ENCODE assay signal across 18 cellular contexts in the genomic region with DNA sequence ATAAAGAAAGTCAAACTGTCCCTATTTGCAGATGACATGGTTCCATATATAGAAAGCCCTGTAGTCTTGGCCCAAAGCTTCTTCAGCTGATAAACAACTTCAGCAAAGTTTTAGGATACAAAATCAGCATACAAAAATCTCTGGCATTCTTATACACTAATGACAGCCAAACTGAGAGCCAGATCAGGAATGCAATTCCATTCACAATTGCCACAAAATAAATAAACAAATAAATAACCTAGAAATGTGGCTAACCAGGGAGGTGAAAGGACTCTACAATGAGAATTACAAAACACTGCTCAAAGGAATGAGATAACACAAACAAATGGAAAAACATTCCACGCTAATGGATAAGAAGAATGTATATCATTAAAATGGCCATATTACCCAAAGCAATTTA. TPM values are rescaled to one million over a fixed set of nuclear protein-coding genes. Genes with fewer than 3 reads are reported as not detected.
DNase-seq lines count a peak whose midpoint lies in the region; ATAC-seq and TF ChIP-seq lines count a peak whose summit lies in the region.
"Had no signal": no experiment of that assay in that cellular context is flagged by ENCODE, and none has a peak within 500 bp of the region (broad histone marks: within the 10 kb centered on the region; RNA-seq: fewer than 3 reads in every experiment).

No MANE protein-coding gene starts in this region.

- H2AK9ac ChIP-seq in IMR-90 (replicated peaks; ENCODE audit: low read depth, low read length, poor library complexity), result no peak overlapping the region

- no CpG with 5 or more reads among the region's 1 CpG for WGBS in IMR-90 (ENCODE audit: extremely low coverage in 2 of 2, insufficient read length in 1 of 2), 2 experiments

- CTCF ChIA-PET in IMR-90 (lab: Yijun Ruan, JAX), result no interaction called here

- no peak overlapping the region for H3K4ac ChIP-seq in IMR-90 (ENCODE audit: low read depth, low read length)

- no peak for TF ChIP-seq CTCF in IMR-90 (conservative IDR thresholded peaks at IDR 0.05; ENCODE audit: low read depth, low read length)
- TF ChIP-seq CTCF in foreskin fibroblast (IDR thresholded peaks at IDR 0.05; ENCODE audit: low read depth, low read length), result no peak

- no peak overlapping the region for H2BK5ac ChIP-seq in IMR-90 (ENCODE audit: low read depth, low read length, poor library complexity, severe bottlenecking)

- no peak for TF ChIP-seq POLR2A in IMR-90 (IDR thresholded peaks at IDR 0.05; ENCODE audit: low read depth, low read length)

- peaks cover 3% of the 10 kb centered on the region for H3K9me1 ChIP-seq in IMR-90 (ENCODE audit: insufficient read depth, low read length)

- no peak overlapping the region for H3K4me2 ChIP-seq in IMR-90 (ENCODE audit: low read depth, low read length)

- no peak overlapping the region for H4K5ac ChIP-seq in IMR-90 (ENCODE audit: low read depth, low read length)

- H3K36me3 ChIP-seq in IMR-90 (ENCODE audit: control insufficient read depth, insufficient read depth, low read length), result no peaks in the 10 kb centered on the region
- no peaks in the 10 kb centered on the region for H3K36me3 ChIP-seq in SJSA1

- H3K9me3 ChIP-seq in IMR-90 (ENCODE audit: control insufficient read depth, insufficient read depth, low read length) (no peaks in the 10 kb centered on the region), SJSA1 (replicated peaks) (no peaks in the 10 kb centered on the region)

- H2BK120ac ChIP-seq in IMR-90 (ENCODE audit: low read depth, low read length), result no peak overlapping the region

- DNase-seq in EL (peak; percentile 44), IMR-90 (no peak), SJSA1 (ENCODE audit: low read depth in 1 of 2, low spot score in 2 of 2) (peak; percentile 46 to 93), foreskin fibroblast (no peak)
- DNase-seq in activated naive CD4-positive, alpha-beta T cell (lab: John Stamatoyannopoulos, UW), result no peak
- DNase-seq: ACHN; C1 segment of cervical spinal cord; Calu3; CD4-positive, alpha-beta T cell; DMS 273 treated with DMSO at 0.1 percent for 48 hours; GDM1; GM23248; H7; Karpas-422 had no signal

- H3K14ac ChIP-seq in IMR-90 (replicated peaks; ENCODE audit: low read depth, low read length), result no peak overlapping the region

- H3K9ac ChIP-seq in IMR-90 (ENCODE audit: low read depth, low read length), result no peak overlapping the region
- H3K9ac ChIP-seq: GM23248 had no signal

- dilution Hi-C loops in IMR-90 (cut with HindIII; ENCODE audit: low sequenced_read_pairs, unreplicated experiment), result no loop called here

- no peak overlapping the region for H3K18ac ChIP-seq in IMR-90 (ENCODE audit: low read depth, low read length)

- H3K23ac ChIP-seq in IMR-90 (ENCODE audit: low read depth, low read length), result no peak overlapping the region

- H4K20me1 ChIP-seq in IMR-90 (ENCODE audit: insufficient read depth, low read length), result no peaks in the 10 kb centered on the region

- no peak overlapping the region for H4K91ac ChIP-seq in IMR-90 (ENCODE audit: insufficient read depth, low read depth, low read length)

- POLR2A ChIA-PET in IMR-90 (lab: Charles Lee; ENCODE audit: unreplicated experiment), result no interaction called here

- BruUV-seq in IMR-90 (replicated peaks; lab: Mats Ljungman, UMichigan), result no TSS peak

- H2BK20ac ChIP-seq in IMR-90 (ENCODE audit: low read depth, low read length), result peak overlapping the region; percentile 34; the same call in 1 of the 2 replicates

- H3K56ac ChIP-seq in IMR-90 (ENCODE audit: extremely low read depth, insufficient read depth, low read length), result no peak overlapping the region

- in situ Hi-C loops in IMR-90 (cut with MboI; ENCODE audit: low sequenced_read_pairs), result no loop called here

- H3K27ac ChIP-seq in IMR-90 (ENCODE audit: insufficient read depth, low read length), result no peak overlapping the region
- peak overlapping the region; percentile 85 for H3K27ac ChIP-seq in SJSA1
- H3K27ac ChIP-seq: GM23248, HL-60 had no signal

- H2AK5ac ChIP-seq in IMR-90 (ENCODE audit: low read depth, low read length), result no peak overlapping the region

- TF ChIP-seq RAD21 in IMR-90 (IDR thresholded peaks at IDR 0.05; ENCODE audit: low read length), result no peak

- H3K4me1 ChIP-seq in IMR-90 (ENCODE audit: control insufficient read depth, insufficient read depth, low read length) (peaks cover 9% of the 10 kb centered on the region), SJSA1 (replicated peaks) (peaks cover 64% of the 10 kb centered on the region)

- H2BK15ac ChIP-seq in IMR-90 (ENCODE audit: low read depth, low read length), result no peak overlapping the region

- no peak; the same call in 1 of the 2 replicates for ATAC-seq in IMR-90 (ENCODE audit: low read depth)
- ATAC-seq in HG02759 (IDR thresholded peaks at IDR 0.05; ENCODE audit: unreplicated experiment), result no peak
- ATAC-seq in HG02938 (IDR thresholded peaks at IDR 0.05; ENCODE audit: unreplicated experiment), result no peak
- ATAC-seq: K562 had no signal

- H4K8ac ChIP-seq in IMR-90 (ENCODE audit: low read depth in 2 of 2, low read length in 2 of 2), result no peak overlapping the region

- H3K27me3 ChIP-seq in IMR-90 (ENCODE audit: control insufficient read depth, insufficient read depth, low read length), result no peaks in the 10 kb centered on the region
- H3K27me3 ChIP-seq in SJSA1 (replicated peaks), result no peaks in the 10 kb centered on the region

- no peaks in the 10 kb centered on the region for H3K79me1 ChIP-seq in IMR-90 (ENCODE audit: low read depth in 1 of 2, low read length in 2 of 2)

- H3K4me3 ChIP-seq in IMR-90 (ENCODE audit: insufficient read depth, low read depth, low read length) (no peak overlapping the region), SJSA1 (no peak overlapping the region), foreskin fibroblast (ENCODE audit: low read depth in 1 of 2, low read length in 2 of 2) (no peak overlapping the region)
- H3K4me3 ChIP-seq: GM23248, K562 had no signal

- intact Hi-C loops in IMR-90 (cut with micrococcal nuclease), result no loop called here

- H2AFZ ChIP-seq in IMR-90 (replicated peaks; ENCODE audit: low read length, poor library complexity), result no peak overlapping the region
- H2AFZ ChIP-seq: GM23248 had no signal

TF ChIP-seq in IMR-90, 13 proteins besides CTCF, POLR2A, EP300 and RAD21:
- TF ChIP-seq, protein P1, sequence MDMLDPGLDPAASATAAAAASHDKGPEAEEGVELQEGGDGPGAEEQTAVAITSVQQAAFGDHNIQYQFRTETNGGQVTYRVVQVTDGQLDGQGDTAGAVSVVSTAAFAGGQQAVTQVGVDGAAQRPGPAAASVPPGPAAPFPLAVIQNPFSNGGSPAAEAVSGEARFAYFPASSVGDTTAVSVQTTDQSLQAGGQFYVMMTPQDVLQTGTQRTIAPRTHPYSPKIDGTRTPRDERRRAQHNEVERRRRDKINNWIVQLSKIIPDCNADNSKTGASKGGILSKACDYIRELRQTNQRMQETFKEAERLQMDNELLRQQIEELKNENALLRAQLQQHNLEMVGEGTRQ (IDR thresholded peaks at IDR 0.05; ENCODE audit: low read depth, low read length), result no peak
- TF ChIP-seq SMC3 (IDR thresholded peaks at IDR 0.05; ENCODE audit: low read depth, low read length), result no peak
- no peak for TF ChIP-seq RCOR1 (IDR thresholded peaks at IDR 0.05; ENCODE audit: insufficient replicate concordance, low read length)
- TF ChIP-seq MAFK (IDR thresholded peaks at IDR 0.05; ENCODE audit: low read depth, low read length), result no peak
- TF ChIP-seq MAZ (IDR thresholded peaks at IDR 0.05; ENCODE audit: borderline replicate concordance, low read depth, low read length), result no peak
- no peak for TF ChIP-seq RFX5 (IDR thresholded peaks at IDR 0.05; ENCODE audit: low read depth, low read length)
- no peak for TF ChIP-seq BHLHE40 (IDR thresholded peaks at IDR 0.05; ENCODE audit: low read depth, low read length)
- no peak for TF ChIP-seq MXI1 (IDR thresholded peaks at IDR 0.05; ENCODE audit: borderline replicate concordance, low read depth, low read length)
- TF ChIP-seq FOS (IDR thresholded peaks at IDR 0.05; ENCODE audit: low read depth, low read length), result no peak
- no peak for TF ChIP-seq NFE2L2 (IDR thresholded peaks at IDR 0.05; ENCODE audit: low read depth, low read length)
- TF ChIP-seq, protein P2, sequence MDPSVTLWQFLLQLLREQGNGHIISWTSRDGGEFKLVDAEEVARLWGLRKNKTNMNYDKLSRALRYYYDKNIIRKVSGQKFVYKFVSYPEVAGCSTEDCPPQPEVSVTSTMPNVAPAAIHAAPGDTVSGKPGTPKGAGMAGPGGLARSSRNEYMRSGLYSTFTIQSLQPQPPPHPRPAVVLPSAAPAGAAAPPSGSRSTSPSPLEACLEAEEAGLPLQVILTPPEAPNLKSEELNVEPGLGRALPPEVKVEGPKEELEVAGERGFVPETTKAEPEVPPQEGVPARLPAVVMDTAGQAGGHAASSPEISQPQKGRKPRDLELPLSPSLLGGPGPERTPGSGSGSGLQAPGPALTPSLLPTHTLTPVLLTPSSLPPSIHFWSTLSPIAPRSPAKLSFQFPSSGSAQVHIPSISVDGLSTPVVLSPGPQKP (IDR thresholded peaks at IDR 0.05; ENCODE audit: borderline replicate concordance, low read depth, low read length), result no peak

RNA-seq across cellular contexts. Expression of gene CXCL8, which starts 53.0 kb away (rescaled TPM):
- total RNA-seq in IMR-90 (2012; rRNA removed), result 2.7 and 3.3 TPM in 2 replicates
- polyA plus RNA-seq in IMR-90 (2012; rRNA removed), result 2.2 and 3.0 TPM in 2 replicates
- polyA plus RNA-seq in IMR-90 (2012; cell fraction: cytosol; rRNA removed), result 0.67 and 2.0 TPM in 2 replicates
- polyA plus RNA-seq in IMR-90 (2012; cell fraction: nucleus; rRNA removed; ENCODE audit: low replicate concordance), result 0.67 and 14.4 TPM in 2 replicates
- total RNA-seq in SJSA1 (2014; rRNA removed; shearing (Covaris generic)), result 19.7 and 26.4 TPM in 2 replicates
- total RNA-seq: H7 had no signal

Comparison
In these comparisons a context has a peak if more than half of its experiments do, and no peak if none do; other contexts are left out.
1. DNase-seq: peak in EL (single experiment) and SJSA1 (2 of 2); none in IMR-90 (single experiment), foreskin fibroblast (0 of 2) and activated naive CD4-positive, alpha-beta T cell (0 of 4).